Comparison of ENCODE assay signal across 1 cellular context in the genomic region with DNA sequence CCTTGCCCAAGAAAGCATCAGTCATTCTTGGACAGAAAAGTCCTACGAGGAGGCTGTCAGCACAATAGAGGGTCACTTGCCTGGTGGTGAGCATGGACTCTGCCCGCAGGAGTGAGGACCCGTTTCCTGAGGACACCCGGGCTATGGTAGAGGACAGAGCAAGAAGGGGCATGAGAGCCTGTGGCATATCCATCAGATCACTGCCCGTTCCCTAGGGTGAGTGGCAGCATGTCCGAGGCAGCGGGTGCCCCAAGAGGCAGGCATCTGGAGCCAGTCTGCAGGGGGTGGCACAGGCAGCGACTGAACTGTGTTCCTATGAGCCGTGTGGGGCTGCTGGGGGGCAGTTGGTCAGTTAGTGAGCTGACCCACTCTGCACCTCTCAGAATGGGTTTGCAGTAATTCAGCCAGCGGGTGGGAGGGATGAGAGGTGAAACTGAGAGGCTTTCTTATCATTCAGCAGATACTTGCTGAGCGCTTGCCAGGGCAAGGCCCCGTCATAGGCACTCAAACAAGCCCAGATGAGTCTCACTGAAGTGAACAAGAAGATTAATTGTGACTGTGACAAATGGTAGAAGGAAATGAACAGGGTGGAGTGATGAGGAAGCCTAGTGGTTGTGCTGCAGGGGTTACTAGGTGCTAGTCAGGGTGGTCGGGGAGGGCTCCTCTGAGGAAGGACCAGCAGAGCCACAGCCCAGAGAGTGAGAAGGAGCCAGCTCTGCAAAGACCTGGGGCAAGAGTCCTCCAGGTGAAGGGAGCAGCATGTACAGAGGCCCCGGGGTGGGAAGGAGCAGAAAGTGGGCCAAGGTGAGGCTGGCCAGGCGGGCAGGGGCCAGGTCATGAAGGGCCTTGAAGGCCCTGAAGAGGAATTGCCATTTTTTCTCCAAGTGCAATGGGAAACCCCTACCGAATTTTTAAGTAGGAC.
TF ChIP-seq lines count a peak whose summit lies in the region.

No MANE protein-coding gene starts in this region.

TF ChIP-seq in GM23338, 12 proteins besides CTCF, POLR2A, EP300 and RAD21 (continued from another document):
- TF ChIP-seq, protein P1, sequence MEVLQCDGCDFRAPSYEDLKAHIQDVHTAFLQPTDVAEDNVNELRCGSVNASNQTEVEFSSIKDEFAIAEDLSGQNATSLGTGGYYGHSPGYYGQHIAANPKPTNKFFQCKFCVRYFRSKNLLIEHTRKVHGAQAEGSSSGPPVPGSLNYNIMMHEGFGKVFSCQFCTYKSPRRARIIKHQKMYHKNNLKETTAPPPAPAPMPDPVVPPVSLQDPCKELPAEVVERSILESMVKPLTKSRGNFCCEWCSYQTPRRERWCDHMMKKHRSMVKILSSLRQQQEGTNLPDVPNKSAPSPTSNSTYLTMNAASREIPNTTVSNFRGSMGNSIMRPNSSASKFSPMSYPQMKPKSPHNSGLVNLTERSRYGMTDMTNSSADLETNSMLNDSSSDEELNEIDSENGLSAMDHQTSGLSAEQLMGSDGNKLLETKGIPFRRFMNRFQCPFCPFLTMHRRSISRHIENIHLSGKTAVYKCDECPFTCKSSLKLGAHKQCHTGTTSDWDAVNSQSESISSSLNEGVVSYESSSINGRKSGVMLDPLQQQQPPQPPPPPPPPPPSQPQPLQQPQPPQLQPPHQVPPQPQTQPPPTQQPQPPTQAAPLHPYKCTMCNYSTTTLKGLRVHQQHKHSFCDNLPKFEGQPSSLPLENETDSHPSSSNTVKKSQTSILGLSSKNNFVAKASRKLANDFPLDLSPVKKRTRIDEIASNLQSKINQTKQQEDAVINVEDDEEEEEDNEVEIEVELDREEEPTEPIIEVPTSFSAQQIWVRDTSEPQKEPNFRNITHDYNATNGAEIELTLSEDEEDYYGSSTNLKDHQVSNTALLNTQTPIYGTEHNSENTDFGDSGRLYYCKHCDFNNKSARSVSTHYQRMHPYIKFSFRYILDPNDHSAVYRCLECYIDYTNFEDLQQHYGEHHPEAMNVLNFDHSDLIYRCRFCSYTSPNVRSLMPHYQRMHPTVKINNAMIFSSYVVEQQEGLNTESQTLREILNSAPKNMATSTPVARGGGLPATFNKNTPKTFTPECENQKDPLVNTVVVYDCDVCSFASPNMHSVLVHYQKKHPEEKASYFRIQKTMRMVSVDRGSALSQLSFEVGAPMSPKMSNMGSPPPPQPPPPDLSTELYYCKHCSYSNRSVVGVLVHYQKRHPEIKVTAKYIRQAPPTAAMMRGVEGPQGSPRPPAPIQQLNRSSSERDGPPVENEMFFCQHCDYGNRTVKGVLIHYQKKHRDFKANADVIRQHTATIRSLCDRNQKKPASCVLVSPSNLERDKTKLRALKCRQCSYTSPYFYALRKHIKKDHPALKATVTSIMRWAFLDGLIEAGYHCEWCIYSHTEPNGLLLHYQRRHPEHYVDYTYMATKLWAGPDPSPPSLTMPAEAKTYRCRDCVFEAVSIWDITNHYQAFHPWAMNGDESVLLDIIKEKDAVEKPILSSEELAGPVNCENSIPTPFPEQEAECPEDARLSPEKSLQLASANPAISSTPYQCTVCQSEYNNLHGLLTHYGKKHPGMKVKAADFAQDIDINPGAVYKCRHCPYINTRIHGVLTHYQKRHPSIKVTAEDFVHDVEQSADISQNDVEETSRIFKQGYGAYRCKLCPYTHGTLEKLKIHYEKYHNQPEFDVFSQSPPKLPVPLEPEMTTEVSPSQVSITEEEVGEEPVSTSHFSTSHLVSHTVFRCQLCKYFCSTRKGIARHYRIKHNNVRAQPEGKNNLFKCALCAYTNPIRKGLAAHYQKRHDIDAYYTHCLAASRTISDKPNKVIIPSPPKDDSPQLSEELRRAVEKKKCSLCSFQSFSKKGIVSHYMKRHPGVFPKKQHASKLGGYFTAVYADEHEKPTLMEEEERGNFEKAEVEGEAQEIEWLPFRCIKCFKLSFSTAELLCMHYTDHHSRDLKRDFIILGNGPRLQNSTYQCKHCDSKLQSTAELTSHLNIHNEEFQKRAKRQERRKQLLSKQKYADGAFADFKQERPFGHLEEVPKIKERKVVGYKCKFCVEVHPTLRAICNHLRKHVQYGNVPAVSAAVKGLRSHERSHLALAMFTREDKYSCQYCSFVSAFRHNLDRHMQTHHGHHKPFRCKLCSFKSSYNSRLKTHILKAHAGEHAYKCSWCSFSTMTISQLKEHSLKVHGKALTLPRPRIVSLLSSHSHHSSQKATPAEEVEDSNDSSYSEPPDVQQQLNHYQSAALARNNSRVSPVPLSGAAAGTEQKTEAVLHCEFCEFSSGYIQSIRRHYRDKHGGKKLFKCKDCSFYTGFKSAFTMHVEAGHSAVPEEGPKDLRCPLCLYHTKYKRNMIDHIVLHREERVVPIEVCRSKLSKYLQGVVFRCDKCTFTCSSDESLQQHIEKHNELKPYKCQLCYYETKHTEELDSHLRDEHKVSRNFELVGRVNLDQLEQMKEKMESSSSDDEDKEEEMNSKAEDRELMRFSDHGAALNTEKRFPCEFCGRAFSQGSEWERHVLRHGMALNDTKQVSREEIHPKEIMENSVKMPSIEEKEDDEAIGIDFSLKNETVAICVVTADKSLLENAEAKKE (CRISPR knock-in tag; IDR thresholded peaks at IDR 0.05) = no peak
- TF ChIP-seq EZH2phosphoT487 (IDR thresholded peaks at IDR 0.05; ENCODE audit: unreplicated experiment) (no peak), CREB1 (CRISPR knock-in tag; IDR thresholded peaks at IDR 0.05; ENCODE audit: low read depth) (no peak), POLR2AphosphoS5 (IDR thresholded peaks at IDR 0.05; ENCODE audit: low read depth) (no peak), ZNF331 (CRISPR knock-in tag; IDR thresholded peaks at IDR 0.05; ENCODE audit: low read depth) (no peak)
- TF ChIP-seq, protein P2, sequence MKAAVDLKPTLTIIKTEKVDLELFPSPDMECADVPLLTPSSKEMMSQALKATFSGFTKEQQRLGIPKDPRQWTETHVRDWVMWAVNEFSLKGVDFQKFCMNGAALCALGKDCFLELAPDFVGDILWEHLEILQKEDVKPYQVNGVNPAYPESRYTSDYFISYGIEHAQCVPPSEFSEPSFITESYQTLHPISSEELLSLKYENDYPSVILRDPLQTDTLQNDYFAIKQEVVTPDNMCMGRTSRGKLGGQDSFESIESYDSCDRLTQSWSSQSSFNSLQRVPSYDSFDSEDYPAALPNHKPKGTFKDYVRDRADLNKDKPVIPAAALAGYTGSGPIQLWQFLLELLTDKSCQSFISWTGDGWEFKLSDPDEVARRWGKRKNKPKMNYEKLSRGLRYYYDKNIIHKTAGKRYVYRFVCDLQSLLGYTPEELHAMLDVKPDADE (IDR thresholded peaks at IDR 0.05) = no peak
